Comparison of ENCODE assay signal across 1 cellular context in the genomic region with DNA sequence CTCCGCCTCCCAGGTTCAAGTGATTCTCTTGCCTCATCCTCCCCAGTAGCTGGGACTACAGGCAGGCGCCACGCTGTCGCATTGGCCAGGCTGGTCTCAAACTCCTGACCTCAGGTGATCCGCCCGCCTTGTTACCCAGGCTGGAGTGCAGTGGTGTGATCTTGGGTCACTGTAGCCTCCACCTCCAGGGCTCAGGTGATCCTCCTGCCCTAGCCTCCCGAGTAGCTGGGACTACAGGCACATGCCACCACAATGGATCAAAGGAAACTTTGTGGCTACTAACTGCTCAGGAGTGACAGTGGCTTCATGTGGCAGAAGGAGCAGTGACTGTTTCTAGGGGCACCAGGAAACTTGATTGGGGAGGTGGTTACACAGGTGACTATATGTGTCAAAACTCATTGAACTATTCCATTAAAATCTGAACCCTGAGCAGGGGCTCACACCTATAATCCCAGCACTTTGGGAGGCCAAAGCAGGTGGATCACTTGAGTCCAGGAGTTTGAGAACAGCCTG.
TF ChIP-seq lines count a peak whose summit lies in the region.

No MANE protein-coding gene starts in this region.

TF ChIP-seq in HepG2, 621 proteins besides CTCF, POLR2A, EP300 and RAD21:
- TF ChIP-seq PAF1 (CRISPR knock-in tag; IDR thresholded peaks at IDR 0.05): no peak
- TF ChIP-seq ZNF687 (CRISPR knock-in tag; IDR thresholded peaks at IDR 0.05): peak; percentile 49; the same call in 1 of the 2 replicates
- peak; percentile 77 for TF ChIP-seq ZMYM3 (CRISPR knock-in tag; IDR thresholded peaks at IDR 0.05)
- TF ChIP-seq, protein P1, sequence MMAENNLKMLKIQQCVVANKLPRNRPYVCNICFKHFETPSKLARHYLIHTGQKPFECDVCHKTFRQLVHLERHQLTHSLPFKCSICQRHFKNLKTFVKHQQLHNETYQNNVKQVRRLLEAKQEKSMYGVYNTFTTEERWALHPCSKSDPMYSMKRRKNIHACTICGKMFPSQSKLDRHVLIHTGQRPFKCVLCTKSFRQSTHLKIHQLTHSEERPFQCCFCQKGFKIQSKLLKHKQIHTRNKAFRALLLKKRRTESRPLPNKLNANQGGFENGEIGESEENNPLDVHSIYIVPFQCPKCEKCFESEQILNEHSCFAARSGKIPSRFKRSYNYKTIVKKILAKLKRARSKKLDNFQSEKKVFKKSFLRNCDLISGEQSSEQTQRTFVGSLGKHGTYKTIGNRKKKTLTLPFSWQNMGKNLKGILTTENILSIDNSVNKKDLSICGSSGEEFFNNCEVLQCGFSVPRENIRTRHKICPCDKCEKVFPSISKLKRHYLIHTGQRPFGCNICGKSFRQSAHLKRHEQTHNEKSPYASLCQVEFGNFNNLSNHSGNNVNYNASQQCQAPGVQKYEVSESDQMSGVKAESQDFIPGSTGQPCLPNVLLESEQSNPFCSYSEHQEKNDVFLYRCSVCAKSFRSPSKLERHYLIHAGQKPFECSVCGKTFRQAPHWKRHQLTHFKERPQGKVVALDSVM (CRISPR knock-in tag; IDR thresholded peaks at IDR 0.05): peak; percentile 95
TF ChIP-seq in HepG2: peak in this region for 3.
